Comparison of ENCODE assay signal across 12 cellular contexts in the genomic region with DNA sequence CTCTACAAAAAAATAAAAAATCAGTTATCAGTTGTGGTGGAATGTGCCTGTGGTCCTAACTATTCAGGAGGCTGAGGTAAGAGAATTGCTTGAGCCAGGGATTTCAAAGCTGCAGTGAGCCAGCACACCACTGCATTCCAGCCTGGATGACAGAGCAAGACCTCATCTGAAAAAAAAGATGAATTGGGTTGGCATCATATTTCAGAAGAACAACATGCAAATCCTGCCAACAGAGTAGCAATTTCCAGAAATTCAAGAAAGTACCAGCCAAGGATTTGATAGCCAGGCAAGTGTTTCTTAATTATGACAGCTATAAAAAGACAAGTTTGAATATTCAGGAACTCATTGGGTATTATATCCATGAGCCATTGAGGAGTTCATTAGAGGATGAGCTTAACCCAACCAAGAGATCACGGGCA.
DNase-seq lines count a peak whose midpoint lies in the region; ATAC-seq and TF ChIP-seq lines count a peak whose summit lies in the region.
"Had no signal": no experiment of that assay in that cellular context is flagged by ENCODE, and none has a peak within 500 bp of the region (broad histone marks: within the 10 kb centered on the region; RNA-seq: fewer than 3 reads in every experiment).

No MANE protein-coding gene starts in this region.

- DNase-seq in natural killer cell = no peak
- no peak for DNase-seq in natural killer cell treated with Interleukin-12 subunit alpha and Interleukin-12 subunit beta and Interleukin-15 and Interleukin-18, amount 100 ng/mL, for 72 hours (ENCODE audit: low spot score)
- peak; percentile 91 for DNase-seq in iris pigment epithelial cell (ENCODE audit: low read depth)
- no peak for DNase-seq in tibial nerve (ENCODE audit: low spot score in 2 of 2)
- DNase-seq in COR-L47 (lab: John Stamatoyannopoulos, UW) = no peak
- DNase-seq in vagina (ENCODE audit: extremely low spot score in 2 of 2) = no peak
- no peak for DNase-seq in activated CD4-positive, alpha-beta T cell treated with anti-CD3 and anti-CD28 coated beads, Interleukin-2, amount 50 U/mL, for 48 hours
- DNase-seq: activated naive CD4-positive, alpha-beta T cell treated with Interleukin-2 at 50 U/mL for 16 hours; head of caudate nucleus; NCI-H748 treated with DMSO at 0.1 percent for 48 hours had no signal

- WGBS in tibial nerve, 2 donors = 43 to 57% methylated on average over 1 of the region's 1 CpG

- H3K4me3 Mint-ChIP-seq in natural killer cell (no peak overlapping the region), brain (no peak overlapping the region)
- no peak overlapping the region for H3K4me3 Mint-ChIP-seq in natural killer cell treated with Interleukin-12 subunit alpha and Interleukin-12 subunit beta and Interleukin-15 and Interleukin-18, amount 100 ng/mL, for 72 hours
- H3K4me3 Mint-ChIP-seq: CD14-positive monocyte had no signal

- H3K36me3 ChIP-seq in tibial nerve = peaks cover 0 to 3% (median 0%) of the 10 kb centered on the region in 3 donors
- H3K36me3 ChIP-seq in vagina = peaks cover 0 to 3% of the 10 kb centered on the region in 2 donors

- intact Hi-C loops in natural killer cell (cut with micrococcal nuclease) (no loop called here), vagina (cut with DNase I) (no loop called here)

- TF ChIP-seq CTCF in natural killer cell (IDR thresholded peaks at IDR 0.05) = no peak
- TF ChIP-seq CTCF in brain (conservative IDR thresholded peaks at IDR 0.05) = no peak
- no peak for TF ChIP-seq CTCF in tibial nerve (IDR thresholded peaks at IDR 0.05)
- TF ChIP-seq CTCF in vagina (IDR thresholded peaks at IDR 0.05) = no peak

- ATAC-seq in natural killer cell = no peak
- no peak for ATAC-seq in natural killer cell treated with Interleukin-12 subunit alpha and Interleukin-12 subunit beta and Interleukin-15 and Interleukin-18, amount 100 ng/mL, for 72 hours

- H3K9me3 Mint-ChIP-seq in natural killer cell (no peaks in the 10 kb centered on the region), brain (no peaks in the 10 kb centered on the region)
- no peaks in the 10 kb centered on the region for H3K9me3 Mint-ChIP-seq in natural killer cell treated with Interleukin-12 subunit alpha and Interleukin-12 subunit beta and Interleukin-15 and Interleukin-18, amount 100 ng/mL, for 72 hours
- H3K9me3 Mint-ChIP-seq: CD14-positive monocyte had no signal

- H3K27me3 ChIP-seq in tibial nerve (no peaks in the 10 kb centered on the region), vagina (no peaks in the 10 kb centered on the region)

- no peak overlapping the region for H3K4me3 ChIP-seq in tibial nerve
- H3K4me3 ChIP-seq in vagina = no peak overlapping the region

- no peaks in the 10 kb centered on the region for H3K27me3 Mint-ChIP-seq in natural killer cell (ENCODE audit: low read depth in 2 of 2)
- no peaks in the 10 kb centered on the region for H3K27me3 Mint-ChIP-seq in natural killer cell treated with Interleukin-12 subunit alpha and Interleukin-12 subunit beta and Interleukin-15 and Interleukin-18, amount 100 ng/mL, for 72 hours
- no peaks in the 10 kb centered on the region for H3K27me3 Mint-ChIP-seq in brain

- TF ChIP-seq EP300 in tibial nerve (IDR thresholded peaks at IDR 0.05) = peak in 1 of 2 donors; percentile 22

- peak overlapping the region in 3 of 4 donors; percentile 7 to 66 (median 52) for H3K27ac ChIP-seq in tibial nerve
- no peak overlapping the region for H3K27ac ChIP-seq in vagina

- H3K9me3 ChIP-seq in tibial nerve (no peaks in the 10 kb centered on the region), vagina (no peaks in the 10 kb centered on the region)

- H3K4me1 Mint-ChIP-seq in natural killer cell (no peaks in the 10 kb centered on the region), brain (peaks cover 8% of the 10 kb centered on the region)
- H3K4me1 Mint-ChIP-seq in natural killer cell treated with Interleukin-12 subunit alpha and Interleukin-12 subunit beta and Interleukin-15 and Interleukin-18, amount 100 ng/mL, for 72 hours (ENCODE audit: low read depth in 2 of 2) = no peaks in the 10 kb centered on the region
- H3K4me1 Mint-ChIP-seq: CD14-positive monocyte had no signal

- H3K4me1 ChIP-seq in tibial nerve (peaks cover 0 to 37% (median 5%) of the 10 kb centered on the region in 4 donors), vagina (no peaks in the 10 kb centered on the region)

- peaks cover 1% of the 10 kb centered on the region for H3K36me3 Mint-ChIP-seq in natural killer cell
- H3K36me3 Mint-ChIP-seq in natural killer cell treated with Interleukin-12 subunit alpha and Interleukin-12 subunit beta and Interleukin-15 and Interleukin-18, amount 100 ng/mL, for 72 hours = peaks cover 3% of the 10 kb centered on the region
- H3K36me3 Mint-ChIP-seq in brain = peaks cover 39% of the 10 kb centered on the region

- H3K27ac Mint-ChIP-seq in natural killer cell (peak overlapping the region; percentile 5 to 51), brain (peak overlapping the region in 4 of 5 experiments; percentile 1 to 49 (median 24))
- no peak overlapping the region for H3K27ac Mint-ChIP-seq in natural killer cell treated with Interleukin-12 subunit alpha and Interleukin-12 subunit beta and Interleukin-15 and Interleukin-18, amount 100 ng/mL, for 72 hours

- TF ChIP-seq POLR2A in tibial nerve (IDR thresholded peaks at IDR 0.05) (no peak), vagina (IDR thresholded peaks at IDR 0.05) (no peak)

Comparison
In these comparisons a context has a peak if more than half of its experiments do, and no peak if none do; other contexts are left out.
1. H3K27ac Mint-ChIP-seq: peak in natural killer cell (2 of 2) and brain (4 of 5); none in natural killer cell treated with Interleukin-12 subunit alpha and Interleukin-12 subunit beta and Interleukin-15 and Interleukin-18, amount 100 ng/mL, for 72 hours (0 of 2).